Comparison of ENCODE assay signal across 8 cellular contexts in the genomic region with DNA sequence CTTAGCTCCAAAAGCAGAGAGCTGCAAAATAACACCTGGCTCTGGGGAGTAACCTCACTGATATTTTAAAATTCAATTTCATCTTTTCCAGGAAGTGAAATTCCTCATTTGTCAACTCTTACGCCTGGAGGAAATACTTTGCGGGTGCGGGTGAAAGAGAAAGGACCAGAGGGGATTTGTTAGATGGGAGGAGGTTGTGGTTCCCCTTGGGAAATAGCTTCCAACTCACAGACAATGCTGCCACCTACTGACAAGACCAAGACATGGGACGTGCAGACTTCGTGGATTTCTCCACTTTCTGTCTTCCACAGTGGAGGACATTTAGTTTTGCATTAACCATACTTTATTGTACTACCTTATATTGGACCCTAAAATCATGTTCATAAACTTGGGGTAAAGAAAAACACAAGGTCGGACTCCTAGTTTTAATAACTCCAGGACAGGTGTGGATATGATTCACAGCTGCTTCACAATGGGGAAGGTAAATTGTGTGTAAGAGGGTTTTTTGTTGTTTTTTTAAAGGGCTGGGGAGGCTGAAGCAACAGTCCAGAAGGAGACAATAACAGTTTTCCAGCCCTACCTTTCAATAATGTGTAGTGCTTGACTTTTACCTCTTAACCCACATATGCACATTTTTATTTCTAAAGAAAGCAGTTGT. TPM values are rescaled to one million over a fixed set of nuclear protein-coding genes. Genes with fewer than 3 reads are reported as not detected.
DNase-seq lines count a peak whose midpoint lies in the region; ATAC-seq and TF ChIP-seq lines count a peak whose summit lies in the region.

No MANE protein-coding gene starts in this region.

- H3K4me3 ChIP-seq in dorsolateral prefrontal cortex: peak overlapping the region in 45 of 59 donors; percentile 10 to 54 (median 28)

- DNase-seq in NCI-H526 (lab: John Stamatoyannopoulos, UW) (peak; percentile 70 to 87), dorsolateral prefrontal cortex (peak in 8 of 10 donors; percentile 50 to 78 (median 67)), lung microvascular endothelial cell (ENCODE audit: low read depth in 2 of 2) (peak; percentile 92 to 93)
- peak; percentile 74 for DNase-seq in activated CD4-positive, alpha-beta T cell treated with anti-CD3 and anti-CD28 coated beads for 48 hours
- peak; percentile 26 to 36 for DNase-seq in stimulated activated CD8-positive, alpha-beta memory T cell treated with anti-CD3 and anti-CD28 coated beads, Interleukin-7, amount 100 ng/mL, for 1 hour (ENCODE audit: low read depth in 2 of 2)

- H3K27ac ChIP-seq in dorsolateral prefrontal cortex: peak overlapping the region in 1 of 59 donors; percentile 30

- no peaks in the 10 kb centered on the region for H3K27me3 ChIP-seq in dorsolateral prefrontal cortex

- peak; percentile 80 for TF ChIP-seq CTCF in GM12872 (IDR thresholded peaks at IDR 0.05; ENCODE audit: insufficient read depth, low read depth, low read length)
- TF ChIP-seq CTCF in dorsolateral prefrontal cortex (IDR thresholded peaks at IDR 0.05 in 54 of 56, conservative IDR thresholded peaks at IDR 0.05 in 2 of 56; ENCODE audit: low read depth in 1 of 56, partially characterized antibody in 56 of 56): peak; percentile 79 to 97 (median 90)

- intact Hi-C loops in dorsolateral prefrontal cortex (cut with DNase I): loop anchor here (5.0 to 10.0 kb wide), 3 partner anchors 466 to 1019 kb away; no protein-coding TSS in a partner anchor

- ATAC-seq in HG03565 (IDR thresholded peaks at IDR 0.05; ENCODE audit: unreplicated experiment) (peak; percentile 53), HG03457 (IDR thresholded peaks at IDR 0.05; ENCODE audit: unreplicated experiment) (no peak)

RNA-seq across cellular contexts. Expression of a gene that starts 10.8 kb away (rescaled TPM):
- 10 to 100 TPM; 26.6 to 73.6 (median 35.7) TPM for total RNA-seq in dorsolateral prefrontal cortex
- 10.2 and 15.5 TPM in 2 replicates for total RNA-seq in lung microvascular endothelial cell

RNA-seq across cellular contexts. Expression of a gene that starts 45.5 kb away (rescaled TPM):
- total RNA-seq in dorsolateral prefrontal cortex: 1 to 10 TPM; 2.2 to 9.3 (median 5.1) TPM
- 0.20 and 0.22 TPM in 2 replicates for total RNA-seq in lung microvascular endothelial cell

Comparison
In these comparisons a context has a peak if more than half of its experiments do, and no peak if none do; other contexts are left out.
1. DNase-seq: peak in every context shown above with its lines; median percentile 92 in lung microvascular endothelial cell; 78 in NCI-H526; 74 in activated CD4-positive, alpha-beta T cell treated with anti-CD3 and anti-CD28 coated beads for 48 hours; 67 in dorsolateral prefrontal cortex; 31 in stimulated activated CD8-positive, alpha-beta memory T cell treated with anti-CD3 and anti-CD28 coated beads, Interleukin-7, amount 100 ng/mL, for 1 hour.